ENCODE assay signal across 8 cellular contexts in genomic region chr3:127738192-127738840, GRCh38.
DNase-seq lines count a peak whose midpoint lies in the region; ATAC-seq and TF ChIP-seq lines count a peak whose summit lies in the region.

No MANE protein-coding gene starts in this region.

- H3K9ac ChIP-seq in BLaER1 (no peak overlapping the region), colonic mucosa (ENCODE audit: low read depth in 2 of 2, low read length in 2 of 2) (peak overlapping the region; percentile 23 to 36), mucosa of stomach (ENCODE audit: low read length) (peak overlapping the region; percentile 67)

- 0 out of 2 replicates have a peak overlapping the region, but pooled peaks have one; percentile 4 for H3K4me2 ChIP-seq in BLaER1

- H3K36me3 ChIP-seq in BLaER1 (no peaks in the 10 kb centered on the region), MG63 (peaks cover 6% of the 10 kb centered on the region; the same call in 1 of the 2 replicates), colonic mucosa (no peaks in the 10 kb centered on the region), mucosa of stomach (ENCODE audit: control insufficient read depth, insufficient read depth, low read length) (no peaks in the 10 kb centered on the region)

- H3K4me3 ChIP-seq in BLaER1 (no peak overlapping the region), MG63 (no peak overlapping the region), colonic mucosa (no peak overlapping the region), mucosa of stomach (ENCODE audit: low read length) (peak overlapping the region; percentile 14)

- H3K27ac ChIP-seq in BLaER1: no peak overlapping the region
- H3K27ac ChIP-seq in colonic mucosa: peak overlapping the region; percentile 82

- H3K4me1 ChIP-seq in BLaER1: peaks cover 46% of the 10 kb centered on the region
- peaks cover 21% of the 10 kb centered on the region for H3K4me1 ChIP-seq in colonic mucosa
- peaks cover 54% of the 10 kb centered on the region for H3K4me1 ChIP-seq in mucosa of stomach (ENCODE audit: control insufficient read depth, insufficient read depth, low read length)

- intact Hi-C loops in colonic mucosa (cut with DNase I): no loop called here

- no peak for TF ChIP-seq CTCF in colonic mucosa (IDR thresholded peaks at IDR 0.05)

- H4K20me1 ChIP-seq in BLaER1: no peaks in the 10 kb centered on the region

- H3K9me3 ChIP-seq in BLaER1 (no peaks in the 10 kb centered on the region), MG63 (no peaks in the 10 kb centered on the region), colonic mucosa (no peaks in the 10 kb centered on the region), mucosa of stomach (ENCODE audit: control insufficient read depth, low read length) (no peaks in the 10 kb centered on the region)

- DNase-seq in MG63 (peak; percentile 60), colonic mucosa (peak; percentile 74), GM19240 (ENCODE audit: insufficient read length, low spot score) (no peak), HuH-7 (ENCODE audit: low spot score) (no peak)
- DNase-seq in activated CD8-positive, alpha-beta memory T cell treated with anti-CD3 and anti-CD28 coated beads, Interleukin-2, amount 50 U/mL, for 48 hours: no peak

- no peak for ATAC-seq in HG03196 (IDR thresholded peaks at IDR 0.05; ENCODE audit: unreplicated experiment)

- H3K27me3 ChIP-seq in BLaER1: no peaks in the 10 kb centered on the region
- H3K27me3 ChIP-seq in MG63: no peaks in the 10 kb centered on the region
- no peaks in the 10 kb centered on the region for H3K27me3 ChIP-seq in colonic mucosa
- no peaks in the 10 kb centered on the region for H3K27me3 ChIP-seq in mucosa of stomach (ENCODE audit: control insufficient read depth, insufficient read depth, low read length)

Comparison
In these comparisons a context has a peak if more than half of its experiments do, and no peak if none do; other contexts are left out.
1. DNase-seq: peak in MG63 (single experiment) and colonic mucosa (single experiment); none in GM19240 (single experiment), activated CD8-positive, alpha-beta memory T cell treated with anti-CD3 and anti-CD28 coated beads, Interleukin-2, amount 50 U/mL, for 48 hours (single experiment) and HuH-7 (single experiment).